ENCODE assay signal across 10 cellular contexts in the genomic region with DNA sequence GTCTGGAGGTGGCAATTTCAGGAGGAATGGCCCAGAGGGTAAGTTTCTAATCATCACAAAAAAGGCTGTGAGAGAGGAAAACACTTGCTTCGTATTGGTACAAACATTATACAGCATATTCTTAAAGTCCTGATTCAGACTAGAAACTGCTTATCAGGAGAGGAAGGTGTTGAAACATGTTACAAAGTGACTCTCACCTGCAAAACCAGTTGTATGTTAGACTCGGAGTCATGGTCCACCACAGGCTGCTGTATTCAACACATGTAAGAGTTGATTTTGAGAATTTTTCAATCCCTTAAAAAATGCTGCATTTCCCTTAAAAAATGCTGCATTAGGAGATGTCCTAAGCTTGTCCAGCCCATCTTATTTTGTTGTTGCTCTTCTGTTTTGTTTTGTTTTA.
A peak's percentile ranks its signal among the peaks of the same experiment; 100 is the strongest.
DNase-seq lines count a peak whose midpoint lies in the region; ATAC-seq and TF ChIP-seq lines count a peak whose summit lies in the region.
"Had no signal": no experiment of that assay in that cellular context is flagged by ENCODE, and none has a peak within 500 bp of the region (broad histone marks: within the 10 kb centered on the region; RNA-seq: fewer than 3 reads in every experiment).

No MANE protein-coding gene starts in this region.

- H3K4me1 Mint-ChIP-seq in activated CD4-positive, alpha-beta T cell treated with anti-CD3 and anti-CD28 coated beads, Interleukin-2, amount 10 ng/mL, durations not matched to agents 24 days and 14 days: peaks cover 93% of the 10 kb centered on the region
- peaks cover 97% of the 10 kb centered on the region for H3K4me1 Mint-ChIP-seq in activated CD4-positive, alpha-beta memory T cell treated with anti-CD3 and anti-CD28 coated beads for 36 hours (ENCODE audit: low read depth)
- peaks cover 92% of the 10 kb centered on the region for H3K4me1 Mint-ChIP-seq in stimulated activated effector memory CD8-positive, alpha-beta T cell treated with anti-CD3 and anti-CD28 coated beads, Interleukin-12 subunit alpha, Interleukin-12 subunit beta, amount 100 ng/mL, for 72 hours

- no peaks in the 10 kb centered on the region for H3K9me3 ChIP-seq in gastroesophageal sphincter

- CTCF ChIA-PET in activated CD4-positive, alpha-beta memory T cell treated with anti-CD3 and anti-CD28 coated beads for 36 hours (lab: Charles Lee): interaction anchor here (9.9 kb wide), 1 partner anchor 17 kb away, joined by 63 read pairs; no protein-coding TSS in a partner anchor

- no peak for TF ChIP-seq EP300 in gastroesophageal sphincter (IDR thresholded peaks at IDR 0.05)

- H3K27ac Mint-ChIP-seq in activated CD4-positive, alpha-beta T cell treated with anti-CD3 and anti-CD28 coated beads, Interleukin-2, amount 10 ng/mL, durations not matched to agents 24 days and 14 days: peak overlapping the region; percentile 97
- H3K27ac Mint-ChIP-seq in activated CD4-positive, alpha-beta memory T cell treated with anti-CD3 and anti-CD28 coated beads for 36 hours: peak overlapping the region; percentile 91
- peak overlapping the region; percentile 45 for H3K27ac Mint-ChIP-seq in stimulated activated effector memory CD8-positive, alpha-beta T cell treated with anti-CD3 and anti-CD28 coated beads, Interleukin-12 subunit alpha, Interleukin-12 subunit beta, amount 100 ng/mL, for 72 hours

- no peaks in the 10 kb centered on the region for H3K9me3 Mint-ChIP-seq in activated CD4-positive, alpha-beta T cell treated with anti-CD3 and anti-CD28 coated beads, Interleukin-2, amount 10 ng/mL, durations not matched to agents 24 days and 14 days
- no peaks in the 10 kb centered on the region for H3K9me3 Mint-ChIP-seq in activated CD4-positive, alpha-beta memory T cell treated with anti-CD3 and anti-CD28 coated beads for 36 hours
- no peaks in the 10 kb centered on the region for H3K9me3 Mint-ChIP-seq in stimulated activated effector memory CD8-positive, alpha-beta T cell treated with anti-CD3 and anti-CD28 coated beads, Interleukin-12 subunit alpha, Interleukin-12 subunit beta, amount 100 ng/mL, for 72 hours

- no peak for DNase-seq in activated CD4-positive, alpha-beta T cell treated with anti-CD3 and anti-CD28 coated beads, Interleukin-2, amount 10 ng/mL, durations not matched to agents 24 days and 14 days
- no peak for DNase-seq in activated CD4-positive, alpha-beta T cell treated with anti-CD3 and anti-CD28 coated beads for 48 hours
- peak; percentile 8 for DNase-seq in activated CD4-positive, alpha-beta memory T cell treated with anti-CD3 and anti-CD28 coated beads for 36 hours
- no peak for DNase-seq in stimulated activated effector memory CD8-positive, alpha-beta T cell treated with anti-CD3 and anti-CD28 coated beads, Interleukin-12 subunit alpha, Interleukin-12 subunit beta, amount 100 ng/mL, for 72 hours (ENCODE audit: low spot score in 2 of 2)
- DNase-seq in activated gamma-delta T cell treated with Interleukin-2 at 50 U/mL for 16 hours: no peak
- no peak for DNase-seq in H4 (ENCODE audit: low spot score)
- no peak for DNase-seq in NCI-H2196 treated with DMSO at 0.1 percent for 48 hours (lab: John Stamatoyannopoulos, UW; ENCODE audit: unreplicated experiment)
- DNase-seq: GDM1, substantia nigra had no signal

- no peaks in the 10 kb centered on the region for H3K27me3 ChIP-seq in gastroesophageal sphincter

- H3K27ac ChIP-seq in gastroesophageal sphincter: peak overlapping the region in 3 of 4 donors; percentile 44 to 67 (median 64)

- H3K27me3 Mint-ChIP-seq in activated CD4-positive, alpha-beta T cell treated with anti-CD3 and anti-CD28 coated beads, Interleukin-2, amount 10 ng/mL, durations not matched to agents 24 days and 14 days: no peaks in the 10 kb centered on the region
- H3K27me3 Mint-ChIP-seq in activated CD4-positive, alpha-beta memory T cell treated with anti-CD3 and anti-CD28 coated beads for 36 hours: no peaks in the 10 kb centered on the region

- intact Hi-C loops in activated CD4-positive, alpha-beta T cell treated with anti-CD3 and anti-CD28 coated beads, Interleukin-2, amount 10 ng/mL, durations not matched to agents 24 days and 14 days (cut with micrococcal nuclease): no loop called here
- intact Hi-C loops in activated CD4-positive, alpha-beta memory T cell treated with anti-CD3 and anti-CD28 coated beads for 36 hours (cut with micrococcal nuclease): no loop called here

- H3K4me3 ChIP-seq in gastroesophageal sphincter: no peak overlapping the region

- no peak for TF ChIP-seq POLR2A in gastroesophageal sphincter (IDR thresholded peaks at IDR 0.05)

- ATAC-seq in gastroesophageal sphincter: no peak
- ATAC-seq in stimulated activated effector memory CD8-positive, alpha-beta T cell treated with anti-CD3 and anti-CD28 coated beads, Interleukin-12 subunit alpha, Interleukin-12 subunit beta, amount 100 ng/mL, for 72 hours: no peak

- POLR2A ChIA-PET in activated CD4-positive, alpha-beta memory T cell treated with anti-CD3 and anti-CD28 coated beads for 36 hours (lab: Charles Lee): interaction anchor here (1.4 to 4.7 kb wide), 4 partner anchors 10 to 36 kb away, joined by 3 to 23 read pairs (median 4); no protein-coding TSS in a partner anchor

- peaks cover 0 to under 1% of the 10 kb centered on the region in 2 donors for H3K36me3 ChIP-seq in gastroesophageal sphincter

- TF ChIP-seq CTCF in gastroesophageal sphincter (IDR thresholded peaks at IDR 0.05): no peak

- H3K36me3 Mint-ChIP-seq in activated CD4-positive, alpha-beta T cell treated with anti-CD3 and anti-CD28 coated beads, Interleukin-2, amount 10 ng/mL, durations not matched to agents 24 days and 14 days (ENCODE audit: low read depth): peaks cover 42% of the 10 kb centered on the region
- H3K36me3 Mint-ChIP-seq in activated CD4-positive, alpha-beta memory T cell treated with anti-CD3 and anti-CD28 coated beads for 36 hours: peaks cover 25% of the 10 kb centered on the region
- H3K36me3 Mint-ChIP-seq in stimulated activated effector memory CD8-positive, alpha-beta T cell treated with anti-CD3 and anti-CD28 coated beads, Interleukin-12 subunit alpha, Interleukin-12 subunit beta, amount 100 ng/mL, for 72 hours: peaks cover 49% of the 10 kb centered on the region

- WGBS in gastroesophageal sphincter (ENCODE audit: low coverage in 1 of 2), 2 donors: 94 to 100% methylated on average over 2 of the region's 2 CpGs

- H3K4me3 Mint-ChIP-seq in activated CD4-positive, alpha-beta T cell treated with anti-CD3 and anti-CD28 coated beads, Interleukin-2, amount 10 ng/mL, durations not matched to agents 24 days and 14 days: peak overlapping the region; percentile 19
- no peak overlapping the region for H3K4me3 Mint-ChIP-seq in activated CD4-positive, alpha-beta memory T cell treated with anti-CD3 and anti-CD28 coated beads for 36 hours
- H3K4me3 Mint-ChIP-seq in stimulated activated effector memory CD8-positive, alpha-beta T cell treated with anti-CD3 and anti-CD28 coated beads, Interleukin-12 subunit alpha, Interleukin-12 subunit beta, amount 100 ng/mL, for 72 hours: peak overlapping the region; percentile 60

- peaks cover 0 to 68% (median 37%) of the 10 kb centered on the region in 3 donors for H3K4me1 ChIP-seq in gastroesophageal sphincter

Comparison
In these comparisons a context has a peak if more than half of its experiments do, and no peak if none do; other contexts are left out.
1. H3K27ac Mint-ChIP-seq: peak in every context shown above with its lines; median percentile 97 in activated CD4-positive, alpha-beta T cell treated with anti-CD3 and anti-CD28 coated beads, Interleukin-2, amount 10 ng/mL, durations not matched to agents 24 days and 14 days; 91 in activated CD4-positive, alpha-beta memory T cell treated with anti-CD3 and anti-CD28 coated beads for 36 hours; 45 in stimulated activated effector memory CD8-positive, alpha-beta T cell treated with anti-CD3 and anti-CD28 coated beads, Interleukin-12 subunit alpha, Interleukin-12 subunit beta, amount 100 ng/mL, for 72 hours.